ENCODE assay signal across 20 cellular contexts in genomic region chr22:48316245-48316875, GRCh38.
"Had no signal": no experiment of that assay in that cellular context is flagged by ENCODE, and none has a peak within 500 bp of the region (broad histone marks: within the 10 kb centered on the region; RNA-seq: fewer than 3 reads in every experiment).

No MANE protein-coding gene starts in this region.

- H3K27ac Mint-ChIP-seq: activated CD4-positive, alpha-beta memory T cell treated with anti-CD3 and anti-CD28 coated beads for 36 hours; activated CD8-positive, alpha-beta memory T cell treated with anti-CD3 and anti-CD28 coated beads, Interleukin-2, amount 10 ng/mL, durations not matched to agents 7 days and 5 days; activated naive CD4-positive, alpha-beta T cell treated with anti-CD3 and anti-CD28 coated beads, Interleukin-2, amount 50 U/mL, for 24 hours; naive thymus-derived CD4-positive, alpha-beta T cell had no signal

- H3K4me3 ChIP-seq: mucosa of descending colon, skin epidermis, uterus had no signal

- H3K4me3 Mint-ChIP-seq: activated CD4-positive, alpha-beta memory T cell treated with anti-CD3 and anti-CD28 coated beads for 36 hours; activated CD8-positive, alpha-beta memory T cell treated with anti-CD3 and anti-CD28 coated beads, Interleukin-2, amount 10 ng/mL, durations not matched to agents 7 days and 5 days; activated naive CD4-positive, alpha-beta T cell treated with anti-CD3 and anti-CD28 coated beads, Interleukin-2, amount 50 U/mL, for 24 hours; naive thymus-derived CD4-positive, alpha-beta T cell had no signal

- H3K4me1 Mint-ChIP-seq: activated CD8-positive, alpha-beta memory T cell treated with anti-CD3 and anti-CD28 coated beads, Interleukin-2, amount 10 ng/mL, durations not matched to agents 7 days and 5 days; activated naive CD4-positive, alpha-beta T cell treated with anti-CD3 and anti-CD28 coated beads, Interleukin-2, amount 50 U/mL, for 24 hours; naive thymus-derived CD4-positive, alpha-beta T cell had no signal

- H3K27me3 ChIP-seq: neutrophil, uterus had no signal

- DNase-seq: activated CD4-positive, alpha-beta memory T cell treated with anti-CD3 and anti-CD28 coated beads for 36 hours; activated CD8-positive, alpha-beta memory T cell treated with anti-CD3 and anti-CD28 coated beads, Interleukin-2, amount 10 ng/mL, durations not matched to agents 7 days and 5 days; activated T-cell treated with anti-CD3 and anti-CD28 coated beads, Interleukin-2, amount 50 U/mL, for 1 hour; amniotic stem cell; cortex of kidney; effector CD8-positive, alpha-beta T cell; foreskin fibroblast; glutamatergic neuron; hypothalamus; kidney glomerular epithelial cell; mammary epithelial cell; T-helper 1 cell; T1000 had no signal

- H3K36me3 ChIP-seq: neutrophil, uterus had no signal

- H3K4me1 ChIP-seq: uterus had no signal

- H3K9me3 ChIP-seq: neutrophil, uterus had no signal

- H3K27me3 Mint-ChIP-seq: activated CD8-positive, alpha-beta memory T cell treated with anti-CD3 and anti-CD28 coated beads, Interleukin-2, amount 10 ng/mL, durations not matched to agents 7 days and 5 days; activated naive CD4-positive, alpha-beta T cell treated with anti-CD3 and anti-CD28 coated beads, Interleukin-2, amount 50 U/mL, for 24 hours had no signal

- H3K27ac ChIP-seq: neutrophil, skin epidermis, uterus had no signal

- ATAC-seq: activated CD8-positive, alpha-beta memory T cell treated with anti-CD3 and anti-CD28 coated beads, Interleukin-2, amount 10 ng/mL, durations not matched to agents 7 days and 5 days; mucosa of descending colon; naive thymus-derived CD4-positive, alpha-beta T cell; SK-N-SH treated with all-trans-retinoic acid at 6 μM for 48 hours had no signal

- H3K36me3 Mint-ChIP-seq: activated CD4-positive, alpha-beta memory T cell treated with anti-CD3 and anti-CD28 coated beads for 36 hours; activated CD8-positive, alpha-beta memory T cell treated with anti-CD3 and anti-CD28 coated beads, Interleukin-2, amount 10 ng/mL, durations not matched to agents 7 days and 5 days; activated naive CD4-positive, alpha-beta T cell treated with anti-CD3 and anti-CD28 coated beads, Interleukin-2, amount 50 U/mL, for 24 hours had no signal
